Comparison of ENCODE assay signal across 22 cellular contexts in genomic region chr10:101696632-101697031, GRCh38. TPM values are rescaled to one million over a fixed set of nuclear protein-coding genes. Genes with fewer than 3 reads are reported as not detected.
A peak's percentile ranks its signal among the peaks of the same experiment; 100 is the strongest.
DNase-seq lines count a peak whose midpoint lies in the region; ATAC-seq and TF ChIP-seq lines count a peak whose summit lies in the region.
"Had no signal": no experiment of that assay in that cellular context is flagged by ENCODE, and none has a peak within 500 bp of the region (broad histone marks: within the 10 kb centered on the region; RNA-seq: fewer than 3 reads in every experiment).

No MANE protein-coding gene starts in this region.

- no peaks in the 10 kb centered on the region for H3K27me3 Mint-ChIP-seq in T-helper 1 cell treated with Interleukin-12 subunit alpha and Interleukin-12 subunit beta and Interleukin-4 antibody, amounts not matched to agents 30 μg/mL and 1 μg/mL, for 36 hours (ENCODE audit: low read depth)
- H3K27me3 Mint-ChIP-seq in HFFc6 (ENCODE audit: insufficient read depth) (0 out of 2 replicates have a peak, but pooled peaks cover 2% of the 10 kb centered on the region), neural crest cell (ENCODE audit: low read depth) (no peaks in the 10 kb centered on the region)
- no peaks in the 10 kb centered on the region for H3K27me3 Mint-ChIP-seq in activated naive CD8-positive, alpha-beta T cell treated with anti-CD3 and anti-CD28 coated beads, Interleukin-2, amount 50 U/mL, for 24 hours
- H3K27me3 Mint-ChIP-seq: activated CD4-positive, alpha-beta memory T cell treated with anti-CD3 and anti-CD28 coated beads, Interleukin-2, amount 10 ng/mL, durations not matched to agents 7 days and 5 days; T-cell had no signal

- peaks cover 24% of the 10 kb centered on the region for H3K4me1 Mint-ChIP-seq in T-helper 1 cell treated with Interleukin-12 subunit alpha and Interleukin-12 subunit beta and Interleukin-4 antibody, amounts not matched to agents 30 μg/mL and 1 μg/mL, for 36 hours (ENCODE audit: low read depth)
- H3K4me1 Mint-ChIP-seq in HFFc6 (ENCODE audit: low read depth) (peaks cover 41% of the 10 kb centered on the region), neural crest cell (peaks cover 16% of the 10 kb centered on the region)
- H3K4me1 Mint-ChIP-seq in activated naive CD8-positive, alpha-beta T cell treated with anti-CD3 and anti-CD28 coated beads, Interleukin-2, amount 50 U/mL, for 24 hours = peaks cover 28% of the 10 kb centered on the region

- DNase-seq in T-helper 1 cell (no peak), HFFc6 (no peak), neural crest cell (ENCODE audit: low read depth, low spot score) (no peak), DMS114 treated with DMSO at 0.1 percent for 48 hours (lab: John Stamatoyannopoulos, UW; ENCODE audit: unreplicated experiment) (no peak)
- DNase-seq in activated naive CD8-positive, alpha-beta T cell treated with anti-CD3 and anti-CD28 coated beads, Interleukin-2, amount 50 U/mL, for 24 hours = no peak
- no peak for DNase-seq in stimulated activated naive CD4-positive, alpha-beta T cell (lab: John Stamatoyannopoulos, UW)
- DNase-seq: activated CD4-positive, alpha-beta memory T cell treated with anti-CD3 and anti-CD28 coated beads, Interleukin-2, amount 10 ng/mL, durations not matched to agents 7 days and 5 days; activated CD8-positive, alpha-beta memory T cell treated with anti-CD3 and anti-CD28 coated beads, Interleukin-2, amount 50 U/mL, for 48 hours; activated effector memory CD4-positive, alpha-beta T cell treated with anti-CD3 and anti-CD28 coated beads, Interleukin-2, amount 50 U/mL, for 16 hours; caudate nucleus; effector memory CD4-positive, alpha-beta T cell; GM23248; left lung; NCI-H1092 treated with DMSO at 0.1 percent for 48 hours; NCI-H187; nucleus accumbens; psoas muscle; sigmoid colon; stimulated activated CD4-positive, alpha-beta T cell treated with anti-CD3 and anti-CD28 coated beads, Interleukin-4, amount 100 ng/mL, for 24 hours; T-cell had no signal

- peak overlapping the region; percentile 19 for H3K27ac Mint-ChIP-seq in T-helper 1 cell treated with Interleukin-12 subunit alpha and Interleukin-12 subunit beta and Interleukin-4 antibody, amounts not matched to agents 30 μg/mL and 1 μg/mL, for 36 hours
- H3K27ac Mint-ChIP-seq in HFFc6 (peak overlapping the region; percentile 4; the same call in 1 of the 2 replicates), neural crest cell (ENCODE audit: unreplicated experiment) (no peak overlapping the region)
- H3K27ac Mint-ChIP-seq in activated naive CD8-positive, alpha-beta T cell treated with anti-CD3 and anti-CD28 coated beads, Interleukin-2, amount 50 U/mL, for 24 hours = no peak overlapping the region

- TF ChIP-seq CTCF in HFFc6 (IDR thresholded peaks at IDR 0.05) = no peak
- TF ChIP-seq CTCF in neural crest cell (conservative IDR thresholded peaks at IDR 0.05) = no peak

- no peaks in the 10 kb centered on the region for H3K9me3 Mint-ChIP-seq in T-helper 1 cell treated with Interleukin-12 subunit alpha and Interleukin-12 subunit beta and Interleukin-4 antibody, amounts not matched to agents 30 μg/mL and 1 μg/mL, for 36 hours
- H3K9me3 Mint-ChIP-seq in HFFc6 = no peaks in the 10 kb centered on the region
- H3K9me3 Mint-ChIP-seq in activated naive CD8-positive, alpha-beta T cell treated with anti-CD3 and anti-CD28 coated beads, Interleukin-2, amount 50 U/mL, for 24 hours = no peaks in the 10 kb centered on the region
- H3K9me3 Mint-ChIP-seq in neural crest cell = no peaks in the 10 kb centered on the region
- H3K9me3 Mint-ChIP-seq: activated CD4-positive, alpha-beta memory T cell treated with anti-CD3 and anti-CD28 coated beads, Interleukin-2, amount 10 ng/mL, durations not matched to agents 7 days and 5 days; T-cell had no signal

- peaks cover 19% of the 10 kb centered on the region for H3K36me3 Mint-ChIP-seq in T-helper 1 cell treated with Interleukin-12 subunit alpha and Interleukin-12 subunit beta and Interleukin-4 antibody, amounts not matched to agents 30 μg/mL and 1 μg/mL, for 36 hours (ENCODE audit: low read depth)
- H3K36me3 Mint-ChIP-seq in HFFc6 (ENCODE audit: low read depth) (0 out of 2 replicates have a peak, but pooled peaks cover 1% of the 10 kb centered on the region), neural crest cell (ENCODE audit: low read depth) (no peaks in the 10 kb centered on the region)
- H3K36me3 Mint-ChIP-seq in activated naive CD8-positive, alpha-beta T cell treated with anti-CD3 and anti-CD28 coated beads, Interleukin-2, amount 50 U/mL, for 24 hours (ENCODE audit: low read depth) = peaks cover 13% of the 10 kb centered on the region

- no peak for ATAC-seq in activated naive CD8-positive, alpha-beta T cell treated with anti-CD3 and anti-CD28 coated beads, Interleukin-2, amount 50 U/mL, for 24 hours
- ATAC-seq in GM21723 (IDR thresholded peaks at IDR 0.05; ENCODE audit: unreplicated experiment) = no peak
- ATAC-seq: left lung, psoas muscle, T-cell had no signal

- H3K4me3 Mint-ChIP-seq in T-helper 1 cell treated with Interleukin-12 subunit alpha and Interleukin-12 subunit beta and Interleukin-4 antibody, amounts not matched to agents 30 μg/mL and 1 μg/mL, for 36 hours = peak overlapping the region; percentile 33
- H3K4me3 Mint-ChIP-seq in HFFc6 = no peak overlapping the region
- peak overlapping the region; percentile 20 for H3K4me3 Mint-ChIP-seq in activated naive CD8-positive, alpha-beta T cell treated with anti-CD3 and anti-CD28 coated beads, Interleukin-2, amount 50 U/mL, for 24 hours
- peak overlapping the region; percentile 42 for H3K4me3 Mint-ChIP-seq in neural crest cell
- H3K4me3 Mint-ChIP-seq: activated CD4-positive, alpha-beta memory T cell treated with anti-CD3 and anti-CD28 coated beads, Interleukin-2, amount 10 ng/mL, durations not matched to agents 7 days and 5 days had no signal

RNA-seq across cellular contexts. Expression of gene FBXW4, which starts 1.7 kb away (rescaled TPM):
- total RNA-seq in HFFc6 (2021; fragmentation: NEBNext Ultra II Directional; extraction: Animal tissue kit (Norgen Biotek cat#: 25700)) = 10 to 100 TPM; 22.9 to 33.3 (median 28.8) TPM
- total RNA-seq in neural crest cell = 32.0 and 33.4 TPM in 2 replicates

Comparison
In these comparisons a context has a peak if more than half of its experiments do, and no peak if none do; other contexts are left out.
1. H3K27ac Mint-ChIP-seq: peak in T-helper 1 cell treated with Interleukin-12 subunit alpha and Interleukin-12 subunit beta and Interleukin-4 antibody, amounts not matched to agents 30 μg/mL and 1 μg/mL, for 36 hours (single experiment) and HFFc6 (single experiment); none in activated naive CD8-positive, alpha-beta T cell treated with anti-CD3 and anti-CD28 coated beads, Interleukin-2, amount 50 U/mL, for 24 hours (single experiment) and neural crest cell (single experiment).